1 cellular context compared by ENCODE assay signal in the genomic region with DNA sequence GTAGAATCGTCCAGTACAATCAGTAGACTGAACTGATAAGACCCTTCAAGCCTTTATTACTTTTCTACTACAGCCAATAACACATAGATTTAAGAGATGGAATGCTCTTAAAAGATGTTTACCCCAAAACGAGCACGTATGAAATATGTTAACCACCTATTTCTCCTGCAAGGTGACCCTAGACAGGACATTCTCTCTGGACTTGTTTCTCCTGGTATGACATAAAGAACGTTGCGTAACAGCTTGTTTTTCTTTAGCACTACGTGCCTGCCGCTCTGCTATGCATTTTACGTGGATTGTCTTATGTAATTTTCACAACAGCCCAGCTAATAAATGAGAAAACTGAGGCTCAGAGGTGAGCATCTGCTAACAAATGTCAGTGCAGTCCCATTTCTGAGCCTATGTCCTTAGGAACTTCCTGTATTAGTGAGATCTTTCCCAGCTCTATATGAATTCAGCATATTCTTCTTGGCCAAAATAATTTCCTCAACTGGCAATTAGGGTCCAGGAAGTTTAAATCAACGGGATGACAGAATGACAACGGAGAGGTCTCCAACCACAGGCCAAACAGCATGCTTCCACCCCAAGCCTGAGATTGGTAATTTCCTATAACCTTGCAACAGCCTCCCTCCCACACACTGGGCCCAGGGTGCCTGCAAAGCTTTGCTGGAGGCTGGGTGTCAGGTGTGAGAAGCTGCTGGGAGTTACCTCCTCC.
A peak's percentile ranks its signal among the peaks of the same experiment; 100 is the strongest.
TF ChIP-seq lines count a peak whose summit lies in the region.

No MANE protein-coding gene starts in this region.

TF ChIP-seq in HepG2, 621 proteins besides CTCF, POLR2A, EP300 and RAD21 (continued from another document and continues in another):
- TF ChIP-seq, protein P1, sequence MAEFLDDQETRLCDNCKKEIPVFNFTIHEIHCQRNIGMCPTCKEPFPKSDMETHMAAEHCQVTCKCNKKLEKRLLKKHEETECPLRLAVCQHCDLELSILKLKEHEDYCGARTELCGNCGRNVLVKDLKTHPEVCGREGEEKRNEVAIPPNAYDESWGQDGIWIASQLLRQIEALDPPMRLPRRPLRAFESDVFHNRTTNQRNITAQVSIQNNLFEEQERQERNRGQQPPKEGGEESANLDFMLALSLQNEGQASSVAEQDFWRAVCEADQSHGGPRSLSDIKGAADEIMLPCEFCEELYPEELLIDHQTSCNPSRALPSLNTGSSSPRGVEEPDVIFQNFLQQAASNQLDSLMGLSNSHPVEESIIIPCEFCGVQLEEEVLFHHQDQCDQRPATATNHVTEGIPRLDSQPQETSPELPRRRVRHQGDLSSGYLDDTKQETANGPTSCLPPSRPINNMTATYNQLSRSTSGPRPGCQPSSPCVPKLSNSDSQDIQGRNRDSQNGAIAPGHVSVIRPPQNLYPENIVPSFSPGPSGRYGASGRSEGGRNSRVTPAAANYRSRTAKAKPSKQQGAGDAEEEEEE (CRISPR knock-in tag; IDR thresholded peaks at IDR 0.05; ENCODE audit: borderline replicate concordance), result no peak; the same call in 1 of the 2 replicates
- TF ChIP-seq ZNF737 (CRISPR knock-in tag; IDR thresholded peaks at IDR 0.05; ENCODE audit: borderline replicate concordance) (no peak), ZNF761 (CRISPR knock-in tag; conservative IDR thresholded peaks at IDR 0.05) (0 out of 2 replicates have a peak, but pooled peaks have one; percentile 51), ZNF550 (CRISPR knock-in tag; IDR thresholded peaks at IDR 0.05; ENCODE audit: borderline replicate concordance) (0 out of 2 replicates have a peak, but pooled peaks have one; percentile 69), KMT2B (CRISPR knock-in tag; IDR thresholded peaks at IDR 0.05) (no peak), ZNF160 (CRISPR knock-in tag; IDR thresholded peaks at IDR 0.05) (0 out of 2 replicates have a peak, but pooled peaks have one; percentile 46), HHEX (CRISPR knock-in tag; IDR thresholded peaks at IDR 0.05) (no peak), ZNF333 (CRISPR knock-in tag; IDR thresholded peaks at IDR 0.05; ENCODE audit: borderline replicate concordance) (no peak), CC2D1A (CRISPR knock-in tag; IDR thresholded peaks at IDR 0.05) (0 out of 2 replicates have a peak, but pooled peaks have one; percentile 81), TOPORS (CRISPR knock-in tag; IDR thresholded peaks at IDR 0.05) (no peak), ZNF747 (CRISPR knock-in tag; IDR thresholded peaks at IDR 0.05; ENCODE audit: borderline replicate concordance) (peak; percentile 68; the same call in 1 of the 2 replicates), ZNF335 (CRISPR knock-in tag; IDR thresholded peaks at IDR 0.05) (peak; percentile 74; the same call in 1 of the 2 replicates), RELA (CRISPR knock-in tag; IDR thresholded peaks at IDR 0.05) (no peak), ZNF235 (CRISPR knock-in tag; IDR thresholded peaks at IDR 0.05; ENCODE audit: borderline replicate concordance) (peak; percentile 76; the same call in 1 of the 2 replicates), RFXAP (CRISPR knock-in tag; IDR thresholded peaks at IDR 0.05; ENCODE audit: borderline replicate concordance) (no peak), LCORL (IDR thresholded peaks at IDR 0.05) (no peak), LCORL (CRISPR knock-in tag; IDR thresholded peaks at IDR 0.05) (peak; percentile 79), HNF1A (IDR thresholded peaks at IDR 0.05; ENCODE audit: low read depth) (no peak; the same call in 1 of the 2 replicates), HNF1A (CRISPR knock-in tag; IDR thresholded peaks at IDR 0.05; ENCODE audit: borderline replicate concordance) (no peak), U2AF2 (IDR thresholded peaks at IDR 0.05; ENCODE audit: low read depth, low read length) (no peak), SIN3B (IDR thresholded peaks at IDR 0.05; ENCODE audit: low read length) (no peak), DMTF1 (CRISPR knock-in tag; IDR thresholded peaks at IDR 0.05) (no peak), NFYB (CRISPR knock-in tag; IDR thresholded peaks at IDR 0.05) (no peak), KAT2B (IDR thresholded peaks at IDR 0.05; ENCODE audit: borderline replicate concordance, low read depth, low read length) (no peak; the same call in 1 of the 2 replicates), ZNF205 (CRISPR knock-in tag; IDR thresholded peaks at IDR 0.05) (0 out of 2 replicates have a peak, but pooled peaks have one; percentile 25), MIXL1 (CRISPR knock-in tag; IDR thresholded peaks at IDR 0.05) (peak; percentile 87), CBX5 (CRISPR knock-in tag; IDR thresholded peaks at IDR 0.05; ENCODE audit: borderline replicate concordance) (no peak), SNAI1 (CRISPR knock-in tag; IDR thresholded peaks at IDR 0.05; ENCODE audit: borderline replicate concordance) (no peak), RXRB (CRISPR knock-in tag; IDR thresholded peaks at IDR 0.05; ENCODE audit: borderline replicate concordance) (peak; percentile 95), IRF2 (CRISPR knock-in tag; IDR thresholded peaks at IDR 0.05) (peak; percentile 80), U2AF1 (optimal IDR thresholded peaks at IDR 0.05; ENCODE audit: low read depth, low read length) (no peak), THRA (CRISPR knock-in tag; IDR thresholded peaks at IDR 0.05; ENCODE audit: borderline replicate concordance) (peak; percentile 88; the same call in 1 of the 2 replicates), ZNF558 (CRISPR knock-in tag; IDR thresholded peaks at IDR 0.05; ENCODE audit: borderline replicate concordance) (no peak), ZNF792 (CRISPR knock-in tag; IDR thresholded peaks at IDR 0.05) (peak; percentile 57), ZNF776 (CRISPR knock-in tag; IDR thresholded peaks at IDR 0.05) (no peak), ZNF790 (CRISPR knock-in tag; IDR thresholded peaks at IDR 0.05; ENCODE audit: borderline replicate concordance) (no peak), ZNF75D (CRISPR knock-in tag; IDR thresholded peaks at IDR 0.05; ENCODE audit: borderline replicate concordance) (no peak), HES4 (CRISPR knock-in tag; IDR thresholded peaks at IDR 0.05; ENCODE audit: borderline replicate concordance) (no peak), ZNF562 (CRISPR knock-in tag; IDR thresholded peaks at IDR 0.05; ENCODE audit: borderline replicate concordance) (no peak), ZNF766 (CRISPR knock-in tag; IDR thresholded peaks at IDR 0.05; ENCODE audit: borderline replicate concordance) (no peak), MATR3 (CRISPR knock-in tag; IDR thresholded peaks at IDR 0.05) (no peak), ZNF44 (CRISPR knock-in tag; IDR thresholded peaks at IDR 0.05) (peak; percentile 42; the same call in 1 of the 2 replicates), GABPB1 (CRISPR knock-in tag; IDR thresholded peaks at IDR 0.05) (no peak; the same call in 1 of the 2 replicates), CHD4 (IDR thresholded peaks at IDR 0.05; ENCODE audit: borderline replicate concordance, low read length) (no peak)
- TF ChIP-seq, protein P2, sequence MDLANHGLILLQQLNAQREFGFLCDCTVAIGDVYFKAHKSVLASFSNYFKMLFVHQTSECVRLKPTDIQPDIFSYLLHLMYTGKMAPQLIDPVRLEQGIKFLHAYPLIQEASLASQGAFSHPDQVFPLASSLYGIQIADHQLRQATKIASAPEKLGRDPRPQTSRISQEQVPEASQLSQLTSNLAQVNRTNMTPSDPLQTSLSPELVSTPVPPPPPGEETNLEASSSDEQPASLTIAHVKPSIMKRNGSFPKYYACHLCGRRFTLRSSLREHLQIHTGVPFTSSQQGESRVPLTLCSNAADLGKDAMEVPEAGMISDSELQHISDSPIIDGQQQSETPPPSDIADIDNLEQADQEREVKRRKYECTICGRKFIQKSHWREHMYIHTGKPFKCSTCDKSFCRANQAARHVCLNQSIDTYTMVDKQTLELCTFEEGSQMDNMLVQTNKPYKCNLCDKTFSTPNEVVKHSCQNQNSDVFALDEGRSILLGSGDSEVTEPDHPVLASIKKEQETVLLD (CRISPR knock-in tag; IDR thresholded peaks at IDR 0.05; ENCODE audit: low read depth), result no peak
- TF ChIP-seq, protein P3, sequence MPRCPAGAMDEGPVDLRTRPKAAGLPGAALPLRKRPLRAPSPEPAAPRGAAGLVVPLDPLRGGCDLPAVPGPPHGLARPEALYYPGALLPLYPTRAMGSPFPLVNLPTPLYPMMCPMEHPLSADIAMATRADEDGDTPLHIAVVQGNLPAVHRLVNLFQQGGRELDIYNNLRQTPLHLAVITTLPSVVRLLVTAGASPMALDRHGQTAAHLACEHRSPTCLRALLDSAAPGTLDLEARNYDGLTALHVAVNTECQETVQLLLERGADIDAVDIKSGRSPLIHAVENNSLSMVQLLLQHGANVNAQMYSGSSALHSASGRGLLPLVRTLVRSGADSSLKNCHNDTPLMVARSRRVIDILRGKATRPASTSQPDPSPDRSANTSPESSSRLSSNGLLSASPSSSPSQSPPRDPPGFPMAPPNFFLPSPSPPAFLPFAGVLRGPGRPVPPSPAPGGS (CRISPR knock-in tag; IDR thresholded peaks at IDR 0.05), result no peak; the same call in 1 of the 2 replicates
- TF ChIP-seq, protein P4, sequence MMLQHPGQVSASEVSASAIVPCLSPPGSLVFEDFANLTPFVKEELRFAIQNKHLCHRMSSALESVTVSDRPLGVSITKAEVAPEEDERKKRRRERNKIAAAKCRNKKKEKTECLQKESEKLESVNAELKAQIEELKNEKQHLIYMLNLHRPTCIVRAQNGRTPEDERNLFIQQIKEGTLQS (CRISPR knock-in tag; IDR thresholded peaks at IDR 0.05), result no peak
- TF ChIP-seq, protein P5, sequence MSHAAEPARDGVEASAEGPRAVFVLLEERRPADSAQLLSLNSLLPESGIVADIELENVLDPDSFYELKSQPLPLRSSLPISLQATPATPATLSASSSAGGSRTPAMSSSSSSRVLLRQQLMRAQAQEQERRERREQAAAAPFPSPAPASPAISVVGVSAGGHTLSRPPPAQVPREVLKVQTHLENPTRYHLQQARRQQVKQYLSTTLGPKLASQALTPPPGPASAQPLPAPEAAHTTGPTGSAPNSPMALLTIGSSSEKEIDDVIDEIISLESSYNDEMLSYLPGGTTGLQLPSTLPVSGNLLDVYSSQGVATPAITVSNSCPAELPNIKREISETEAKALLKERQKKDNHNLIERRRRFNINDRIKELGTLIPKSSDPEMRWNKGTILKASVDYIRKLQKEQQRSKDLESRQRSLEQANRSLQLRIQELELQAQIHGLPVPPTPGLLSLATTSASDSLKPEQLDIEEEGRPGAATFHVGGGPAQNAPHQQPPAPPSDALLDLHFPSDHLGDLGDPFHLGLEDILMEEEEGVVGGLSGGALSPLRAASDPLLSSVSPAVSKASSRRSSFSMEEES (CRISPR knock-in tag; IDR thresholded peaks at IDR 0.05), result peak; percentile 81
- TF ChIP-seq, protein P6, sequence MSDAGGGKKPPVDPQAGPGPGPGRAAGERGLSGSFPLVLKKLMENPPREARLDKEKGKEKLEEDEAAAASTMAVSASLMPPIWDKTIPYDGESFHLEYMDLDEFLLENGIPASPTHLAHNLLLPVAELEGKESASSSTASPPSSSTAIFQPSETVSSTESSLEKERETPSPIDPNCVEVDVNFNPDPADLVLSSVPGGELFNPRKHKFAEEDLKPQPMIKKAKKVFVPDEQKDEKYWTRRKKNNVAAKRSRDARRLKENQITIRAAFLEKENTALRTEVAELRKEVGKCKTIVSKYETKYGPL (CRISPR knock-in tag; IDR thresholded peaks at IDR 0.05), result peak; percentile 87
